In genomic region chr6:159693894-159694545, GRCh38 we compare ENCODE assay signal across 1 cellular context.
TF ChIP-seq lines count a peak whose summit lies in the region.

No MANE protein-coding gene starts in this region.

TF ChIP-seq in GM23338, 12 proteins besides CTCF, POLR2A, EP300 and RAD21 (continued from another document):
- no peak for TF ChIP-seq ZNF462 (CRISPR knock-in tag; IDR thresholded peaks at IDR 0.05)
- TF ChIP-seq CREB1 (CRISPR knock-in tag; IDR thresholded peaks at IDR 0.05; ENCODE audit: low read depth): no peak
- no peak for TF ChIP-seq EZH2phosphoT487 (IDR thresholded peaks at IDR 0.05; ENCODE audit: unreplicated experiment)
- no peak for TF ChIP-seq POLR2AphosphoS5 (IDR thresholded peaks at IDR 0.05; ENCODE audit: low read depth)
- TF ChIP-seq, protein P1, sequence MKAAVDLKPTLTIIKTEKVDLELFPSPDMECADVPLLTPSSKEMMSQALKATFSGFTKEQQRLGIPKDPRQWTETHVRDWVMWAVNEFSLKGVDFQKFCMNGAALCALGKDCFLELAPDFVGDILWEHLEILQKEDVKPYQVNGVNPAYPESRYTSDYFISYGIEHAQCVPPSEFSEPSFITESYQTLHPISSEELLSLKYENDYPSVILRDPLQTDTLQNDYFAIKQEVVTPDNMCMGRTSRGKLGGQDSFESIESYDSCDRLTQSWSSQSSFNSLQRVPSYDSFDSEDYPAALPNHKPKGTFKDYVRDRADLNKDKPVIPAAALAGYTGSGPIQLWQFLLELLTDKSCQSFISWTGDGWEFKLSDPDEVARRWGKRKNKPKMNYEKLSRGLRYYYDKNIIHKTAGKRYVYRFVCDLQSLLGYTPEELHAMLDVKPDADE (IDR thresholded peaks at IDR 0.05): no peak
TF ChIP-seq in GM23338: peak in this region for 0.
